Comparison of ENCODE assay signal across 1 cellular context in the genomic region with DNA sequence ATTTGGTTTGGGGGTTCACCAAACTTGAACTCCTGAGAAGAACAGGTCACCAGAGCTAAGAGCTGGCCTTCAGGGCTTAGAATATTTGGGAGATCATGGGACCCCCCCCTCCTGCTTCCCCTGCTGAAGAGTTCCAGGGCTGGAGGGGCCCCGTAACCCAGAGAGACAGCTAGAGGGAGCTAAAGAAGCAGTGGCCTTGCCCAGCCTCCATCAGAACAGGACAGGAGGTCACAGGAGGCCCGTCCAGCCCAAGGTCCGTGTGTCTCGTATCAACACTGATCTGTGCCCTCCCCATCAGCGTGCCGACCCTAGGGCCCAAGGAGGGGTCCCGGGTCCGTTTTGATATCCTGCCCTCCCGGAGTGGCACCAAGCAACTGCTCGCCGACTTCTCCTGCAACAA.
TF ChIP-seq lines count a peak whose summit lies in the region.

No MANE protein-coding gene starts in this region.

TF ChIP-seq in HepG2, 621 proteins besides CTCF, POLR2A, EP300 and RAD21:
- TF ChIP-seq HNF4A (CRISPR knock-in tag; IDR thresholded peaks at IDR 0.05) (0 out of 2 replicates have a peak, but pooled peaks have one; percentile 16), ZNF770 (CRISPR knock-in tag; IDR thresholded peaks at IDR 0.05) (peak; percentile 87), RBAK (CRISPR knock-in tag; IDR thresholded peaks at IDR 0.05) (no peak), ZNF724P (CRISPR knock-in tag; IDR thresholded peaks at IDR 0.05; ENCODE audit: borderline replicate concordance) (no peak), NR2C2 (CRISPR knock-in tag; IDR thresholded peaks at IDR 0.05; ENCODE audit: borderline replicate concordance) (no peak), MBD4 (IDR thresholded peaks at IDR 0.05; ENCODE audit: borderline replicate concordance, low read length) (no peak), TFAP4 (IDR thresholded peaks at IDR 0.05; ENCODE audit: borderline replicate concordance, low read depth) (no peak)
- TF ChIP-seq, protein P1, sequence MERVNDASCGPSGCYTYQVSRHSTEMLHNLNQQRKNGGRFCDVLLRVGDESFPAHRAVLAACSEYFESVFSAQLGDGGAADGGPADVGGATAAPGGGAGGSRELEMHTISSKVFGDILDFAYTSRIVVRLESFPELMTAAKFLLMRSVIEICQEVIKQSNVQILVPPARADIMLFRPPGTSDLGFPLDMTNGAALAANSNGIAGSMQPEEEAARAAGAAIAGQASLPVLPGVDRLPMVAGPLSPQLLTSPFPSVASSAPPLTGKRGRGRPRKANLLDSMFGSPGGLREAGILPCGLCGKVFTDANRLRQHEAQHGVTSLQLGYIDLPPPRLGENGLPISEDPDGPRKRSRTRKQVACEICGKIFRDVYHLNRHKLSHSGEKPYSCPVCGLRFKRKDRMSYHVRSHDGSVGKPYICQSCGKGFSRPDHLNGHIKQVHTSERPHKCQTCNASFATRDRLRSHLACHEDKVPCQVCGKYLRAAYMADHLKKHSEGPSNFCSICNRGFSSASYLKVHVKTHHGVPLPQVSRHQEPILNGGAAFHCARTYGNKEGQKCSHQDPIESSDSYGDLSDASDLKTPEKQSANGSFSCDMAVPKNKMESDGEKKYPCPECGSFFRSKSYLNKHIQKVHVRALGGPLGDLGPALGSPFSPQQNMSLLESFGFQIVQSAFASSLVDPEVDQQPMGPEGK (CRISPR knock-in tag; IDR thresholded peaks at IDR 0.05), result peak; percentile 40; the same call in 1 of the 2 replicates
